Comparison of ENCODE assay signal across 8 cellular contexts in genomic region chr3:49171119-49171774, GRCh38. TPM values are rescaled to one million over a fixed set of nuclear protein-coding genes. Genes with fewer than 3 reads are reported as not detected.
A peak's percentile ranks its signal among the peaks of the same experiment; 100 is the strongest.
DNase-seq lines count a peak whose midpoint lies in the region; ATAC-seq lines count a peak whose summit lies in the region.

KLHDC8B (plus strand) TSS chr3:49171598; CDS start chr3:49172770, 1,172 bp downstream.

- H3K36me3 Mint-ChIP-seq in effector memory CD8-positive, alpha-beta T cell (ENCODE audit: insufficient read depth): peaks cover 2% of the 10 kb centered on the region
- peaks cover 3% of the 10 kb centered on the region for H3K36me3 Mint-ChIP-seq in memory B cell

- H3K27ac Mint-ChIP-seq in effector memory CD8-positive, alpha-beta T cell: peak within 1 kb of the TSS; percentile 10 to 58
- H3K27ac Mint-ChIP-seq in memory B cell: no peak within 1 kb of the TSS

- H3K27me3 Mint-ChIP-seq in effector memory CD8-positive, alpha-beta T cell: no peaks in the 10 kb centered on the region
- H3K27me3 Mint-ChIP-seq in memory B cell: peaks cover 6% of the 10 kb centered on the region

- peak within 1 kb of the TSS; percentile 81 to 83 for H3K4me3 Mint-ChIP-seq in effector memory CD8-positive, alpha-beta T cell
- H3K4me3 Mint-ChIP-seq in memory B cell: peak within 1 kb of the TSS; percentile 83

- peak; percentile 42 for ATAC-seq in HG03039 (IDR thresholded peaks at IDR 0.05; ENCODE audit: unreplicated experiment)
- ATAC-seq in effector memory CD8-positive, alpha-beta T cell (replicated peaks): peak; percentile 84
- ATAC-seq in memory B cell (ENCODE audit: low read depth): peak; percentile 78
- ATAC-seq in HG03196 (IDR thresholded peaks at IDR 0.05; ENCODE audit: unreplicated experiment): no peak

- no peaks in the 10 kb centered on the region for H3K9me3 Mint-ChIP-seq in effector memory CD8-positive, alpha-beta T cell
- H3K9me3 Mint-ChIP-seq in memory B cell: no peaks in the 10 kb centered on the region

- in situ Hi-C loops in G401 (cut with HindIII; ENCODE audit: low sequenced_read_pairs): no loop called here

- peak; percentile 78 for DNase-seq in G401 (ENCODE audit: low spot score)
- peak; percentile 52 for DNase-seq in NCI-H774 (lab: John Stamatoyannopoulos, UW)
- DNase-seq in activated CD8-positive, alpha-beta memory T cell treated with anti-CD3 and anti-CD28 coated beads for 48 hours (ENCODE audit: low read depth in 2 of 3, low spot score in 2 of 3): peak; percentile 69 to 92 (median 87)
- peak; percentile 83 to 89 (median 84) for DNase-seq in effector memory CD8-positive, alpha-beta T cell
- DNase-seq in memory B cell (ENCODE audit: low spot score in 2 of 2): peak; percentile 72 to 82
- DNase-seq in stimulated activated CD4-positive, alpha-beta T cell treated with anti-CD3 and anti-CD28 coated beads, TNF-alpha, amount 100 ng/mL, for 4 hours (ENCODE audit: low read depth in 3 of 3): peak; percentile 60 to 73 (median 65)

- peaks cover 9 to 11% of the 10 kb centered on the region in 2 donors for H3K4me1 Mint-ChIP-seq in effector memory CD8-positive, alpha-beta T cell (ENCODE audit: low read depth in 2 of 2)
- peaks cover 5% of the 10 kb centered on the region for H3K4me1 Mint-ChIP-seq in memory B cell

RNA-seq across cellular contexts. Expression of gene KLHDC8B, which starts in this region (rescaled TPM):
- total RNA-seq in G401 (2014; rRNA removed; shearing (Covaris generic)): 20.0 and 30.9 TPM in 2 replicates
